Comparison of ENCODE assay signal across 18 cellular contexts in genomic region chr20:15922556-15922955, GRCh38.
A peak's percentile ranks its signal among the peaks of the same experiment; 100 is the strongest.
DNase-seq lines count a peak whose midpoint lies in the region; ATAC-seq lines count a peak whose summit lies in the region.
"Had no signal": no experiment of that assay in that cellular context is flagged by ENCODE, and none has a peak within 500 bp of the region (broad histone marks: within the 10 kb centered on the region; RNA-seq: fewer than 3 reads in every experiment).

No MANE protein-coding gene starts in this region.

- no peaks in the 10 kb centered on the region for H3K27me3 Mint-ChIP-seq in IgD-negative memory B cell
- H3K27me3 Mint-ChIP-seq in naive thymus-derived CD8-positive, alpha-beta T cell: peaks cover 0 to 28% (median 3%) of the 10 kb centered on the region in 5 donors
- H3K27me3 Mint-ChIP-seq: activated T-helper 17 cell treated with anti-CD3 and anti-CD28 coated beads, Interleukin-2, amount 50 U/mL, for 72 hours had no signal

- peak; percentile 35 for ATAC-seq in GM18498 (IDR thresholded peaks at IDR 0.05; ENCODE audit: unreplicated experiment)
- peak; percentile 40 for ATAC-seq in GM19463 (IDR thresholded peaks at IDR 0.05; ENCODE audit: unreplicated experiment)
- ATAC-seq in HG03025 (IDR thresholded peaks at IDR 0.05; ENCODE audit: low FRiP score, unreplicated experiment): peak; percentile 21
- ATAC-seq in naive thymus-derived CD8-positive, alpha-beta T cell: no peak
- ATAC-seq: activated T-helper 17 cell treated with anti-CD3 and anti-CD28 coated beads, Interleukin-2, amount 50 U/mL, for 72 hours; mucosa of descending colon had no signal

- H3K36me3 Mint-ChIP-seq in IgD-negative memory B cell: peaks cover 7% of the 10 kb centered on the region
- H3K36me3 Mint-ChIP-seq in naive thymus-derived CD8-positive, alpha-beta T cell: no peaks in the 10 kb centered on the region

- POLR2A ChIA-PET in naive thymus-derived CD8-positive, alpha-beta T cell (lab: Charles Lee): no interaction called here

- peak overlapping the region in 3 of 4 donors; percentile 28 to 87 (median 77) for H3K4me3 Mint-ChIP-seq in IgD-negative memory B cell
- peak overlapping the region in 1 of 10 donors; percentile 38 for H3K4me3 Mint-ChIP-seq in naive thymus-derived CD8-positive, alpha-beta T cell
- H3K4me3 Mint-ChIP-seq: activated T-helper 17 cell treated with anti-CD3 and anti-CD28 coated beads, Interleukin-2, amount 50 U/mL, for 72 hours had no signal

- peak overlapping the region in 2 of 3 donors; percentile 71 to 76 for H3K27ac Mint-ChIP-seq in IgD-negative memory B cell
- H3K27ac Mint-ChIP-seq in naive thymus-derived CD8-positive, alpha-beta T cell: peak overlapping the region in 1 of 10 donors; percentile 74
- H3K27ac Mint-ChIP-seq: activated T-helper 17 cell treated with anti-CD3 and anti-CD28 coated beads, Interleukin-2, amount 50 U/mL, for 72 hours had no signal

- peaks cover 38 to 60% (median 40%) of the 10 kb centered on the region in 3 donors for H3K4me1 Mint-ChIP-seq in IgD-negative memory B cell
- peaks cover 0 to 50% (median 1%) of the 10 kb centered on the region in 4 donors for H3K4me1 Mint-ChIP-seq in naive thymus-derived CD8-positive, alpha-beta T cell
- H3K4me1 Mint-ChIP-seq: activated T-helper 17 cell treated with anti-CD3 and anti-CD28 coated beads, Interleukin-2, amount 50 U/mL, for 72 hours had no signal

- peaks cover 0 to 2% (median 0%) of the 10 kb centered on the region in 3 donors for H3K9me3 Mint-ChIP-seq in IgD-negative memory B cell
- peaks cover 0 to 28% (median 1%) of the 10 kb centered on the region in 9 donors for H3K9me3 Mint-ChIP-seq in naive thymus-derived CD8-positive, alpha-beta T cell

- DNase-seq in NOMO-1 treated with DMSO at 0.1 percent for 48 hours (lab: John Stamatoyannopoulos, UW; ENCODE audit: unreplicated experiment): no peak
- DNase-seq in DMS153 (lab: John Stamatoyannopoulos, UW): no peak
- no peak for DNase-seq in iPS-NIHi7 (ENCODE audit: extremely low spot score)
- no peak for DNase-seq in naive thymus-derived CD8-positive, alpha-beta T cell
- DNase-seq: ACHN; activated CD4-positive, alpha-beta T cell treated with anti-CD3 and anti-CD28 coated beads, Interleukin-2, amount 50 U/mL, for 4 hours; amniotic stem cell; Caco-2; GDM1; kidney glomerular epithelial cell; mucosa of descending colon; NCI-H2107; SIG-M5 had no signal

Comparison
In these comparisons a context has a peak if more than half of its experiments do, and no peak if none do; other contexts are left out.
1. ATAC-seq: peak in GM18498 (single experiment), GM19463 (single experiment) and HG03025 (single experiment); none in naive thymus-derived CD8-positive, alpha-beta T cell (0 of 2).